ENCODE assay signal across 14 cellular contexts in genomic region chr3:185502987-185503386, GRCh38. TPM values are rescaled to one million over a fixed set of nuclear protein-coding genes. Genes with fewer than 3 reads are reported as not detected.
A peak's percentile ranks its signal among the peaks of the same experiment; 100 is the strongest.
DNase-seq lines count a peak whose midpoint lies in the region; ATAC-seq and TF ChIP-seq lines count a peak whose summit lies in the region.
"Had no signal": no experiment of that assay in that cellular context is flagged by ENCODE, and none has a peak within 500 bp of the region (broad histone marks: within the 10 kb centered on the region; RNA-seq: fewer than 3 reads in every experiment).

No MANE protein-coding gene starts in this region.

- H2AK5ac ChIP-seq in neuronal stem cell (ENCODE audit: low read depth, low read length), result no peak overlapping the region

- no peak overlapping the region for H4K8ac ChIP-seq in neuronal stem cell (ENCODE audit: low read depth, low read length)

- H3K4me1 ChIP-seq in Peyer's patch (peaks cover 0 to 7% (median 2%) of the 10 kb centered on the region in 4 donors), heart left ventricle (peaks cover 0 to 21% (median 3%) of the 10 kb centered on the region in 12 donors), neuronal stem cell (ENCODE audit: control insufficient read depth in 2 of 2, insufficient read depth in 1 of 2, low read depth in 1 of 2, low read length in 2 of 2) (no peaks in the 10 kb centered on the region)

- H2BK5ac ChIP-seq in neuronal stem cell (ENCODE audit: low read length), result no peak overlapping the region

- peak overlapping the region in 2 of 4 donors; percentile 63 to 89 for H3K27ac ChIP-seq in Peyer's patch
- H3K27ac ChIP-seq in heart left ventricle, result peak overlapping the region in 9 of 12 donors; percentile 13 to 84 (median 60)
- H3K27ac ChIP-seq in neuronal stem cell (replicated peaks; ENCODE audit: low read length), result no peak overlapping the region
- H3K27ac ChIP-seq: C4-2B, RWPE1 had no signal

- H3K18ac ChIP-seq in neuronal stem cell (ENCODE audit: low read length), result no peak overlapping the region

- H2BK120ac ChIP-seq in neuronal stem cell (ENCODE audit: low read depth, low read length), result no peak overlapping the region

- H2BK15ac ChIP-seq in neuronal stem cell (ENCODE audit: low read length), result no peak overlapping the region

- no peak overlapping the region for H4K91ac ChIP-seq in neuronal stem cell (ENCODE audit: low read depth, low read length, poor library complexity)

- H3K36me3 ChIP-seq in Peyer's patch (no peaks in the 10 kb centered on the region), heart left ventricle (no peaks in the 10 kb centered on the region), neuronal stem cell (replicated peaks in 1 of 2; ENCODE audit: control insufficient read depth in 2 of 2, insufficient read depth in 2 of 2, low read length in 2 of 2) (no peaks in the 10 kb centered on the region)

- H3K9ac ChIP-seq in neuronal stem cell (ENCODE audit: low read depth, low read length, poor library complexity), result no peak overlapping the region

- H2AFZ ChIP-seq in neuronal stem cell (ENCODE audit: low read length), result peak overlapping the region; percentile 26

- DNase-seq in GM12864 (ENCODE audit: low read depth), result no peak
- peak in 2 of 3 donors; percentile 61 to 69 for DNase-seq in Peyer's patch
- DNase-seq in heart left ventricle, result peak in 4 of 5 donors; percentile 42 to 75 (median 58)
- no peak for DNase-seq in neuronal stem cell (ENCODE audit: low spot score)
- DNase-seq in activated gamma-delta T cell treated with Interleukin-2 at 50 U/mL for 16 hours, result no peak
- DNase-seq in SHP77 treated with DMSO at 0.1 percent for 48 hours (lab: John Stamatoyannopoulos, UW), result no peak
- DNase-seq: DMS153, H9, NCI-H187, NCI-H446 treated with DMSO at 0.1 percent for 48 hours had no signal

- no peak for TF ChIP-seq POLR2A in Peyer's patch (IDR thresholded peaks at IDR 0.05)
- no peak for TF ChIP-seq POLR2A in heart left ventricle (IDR thresholded peaks at IDR 0.05)

- ATAC-seq in heart left ventricle (peak in 3 of 4 donors; percentile 3 to 46 (median 22)), GM18868 (IDR thresholded peaks at IDR 0.05; ENCODE audit: unreplicated experiment) (no peak)

- H3K27me3 ChIP-seq in Peyer's patch (no peaks in the 10 kb centered on the region), heart left ventricle (no peaks in the 10 kb centered on the region), neuronal stem cell (ENCODE audit: control insufficient read depth in 3 of 3, insufficient read depth in 3 of 3, low read depth in 1 of 3, low read length in 3 of 3) (peaks cover 0 to 8% (median 2%) of the 10 kb centered on the region in 3 experiments)

- intact Hi-C loops in heart left ventricle (cut with DNase I), result no loop called here

- H3K79me1 ChIP-seq in neuronal stem cell (ENCODE audit: low read depth, low read length), result no peaks in the 10 kb centered on the region

- H3K23ac ChIP-seq in neuronal stem cell (ENCODE audit: low read depth, low read length, poor library complexity), result no peak overlapping the region

- H3K4me2 ChIP-seq in neuronal stem cell (ENCODE audit: insufficient read depth, low read length, poor library complexity, severe bottlenecking), result no peak overlapping the region

- H3K9me3 ChIP-seq in Peyer's patch (no peaks in the 10 kb centered on the region), heart left ventricle (no peaks in the 10 kb centered on the region), neuronal stem cell (replicated peaks in 1 of 2; ENCODE audit: control insufficient read depth in 2 of 2, insufficient read depth in 1 of 2, low read depth in 1 of 2, low read length in 2 of 2) (no peaks in the 10 kb centered on the region)

- TF ChIP-seq CTCF in GM12864 (IDR thresholded peaks at IDR 0.05; ENCODE audit: low read depth, low read length, missing control alignments) (peak; percentile 4), Peyer's patch (IDR thresholded peaks at IDR 0.05) (no peak), heart left ventricle (IDR thresholded peaks at IDR 0.05) (no peak)

- no peak overlapping the region for H2BK12ac ChIP-seq in neuronal stem cell (ENCODE audit: low read length)

- no peak overlapping the region for H3K14ac ChIP-seq in neuronal stem cell (ENCODE audit: low read length)

- no peak overlapping the region for H3K4ac ChIP-seq in neuronal stem cell (ENCODE audit: low read length)

- H3K4me3 ChIP-seq in GM12864 (ENCODE audit: low read depth, low read length) (no peak overlapping the region), Peyer's patch (no peak overlapping the region), heart left ventricle (no peak overlapping the region), neuronal stem cell (ENCODE audit: low read length in 2 of 2) (peak overlapping the region in 1 of 2 donors; percentile 27)

- WGBS in heart left ventricle, 4 donors, result 22 to 40% (median 34%) methylated on average over 3 of the region's 3 CpGs
- WGBS in neuronal stem cell (ENCODE audit: extremely low coverage in 2 of 2, insufficient read length in 2 of 2, insufficient replicate concordance in 1 of 2), 2 donors, result no CpG with 5 or more reads among the region's 3 CpGs

RNA-seq across cellular contexts. Expression of gene TMEM41A, which starts 4.2 kb away (rescaled TPM):
- total RNA-seq in Peyer's patch, result 100 to 1,000 TPM in 2 of 4 donors, 10 to 100 TPM in 2; 19.8 to 114 (median 90.1) TPM
- total RNA-seq in heart left ventricle, result 10 to 100 TPM; 10.1 to 13.5 (median 10.8) TPM
- 10 to 100 TPM in 1 of 2 donors, 1 to 10 TPM in 1; 6.7 to 13.5 TPM for polyA plus RNA-seq in heart left ventricle
- polyA plus RNA-seq in neuronal stem cell (2013, experiment 1 of 2), result 10.9 TPM
- polyA plus RNA-seq in neuronal stem cell (2013, experiment 2 of 2), result 11.6 TPM

RNA-seq across cellular contexts. Expression of gene LIPH, which starts 49.4 kb away (rescaled TPM):
- 10 to 100 TPM in 3 of 4 donors, 1 to 10 TPM in 1; 5.8 to 27.5 (median 22.1) TPM for total RNA-seq in Peyer's patch
- total RNA-seq in heart left ventricle, result 1 to 10 TPM in 1 of 9 donors, under 1 TPM in 8; 0.09 to 1.4 (median 0.48) TPM
- polyA plus RNA-seq in heart left ventricle, result under 1 TPM; 0.04 to 0.08 TPM
- not detected for polyA plus RNA-seq in neuronal stem cell (2013, experiment 1 of 2)
- polyA plus RNA-seq in neuronal stem cell (2013, experiment 2 of 2), result 0.03 TPM
- total RNA-seq: SK-MEL-5 had no signal

Comparison
In these comparisons a context has a peak if more than half of its experiments do, and no peak if none do; other contexts are left out.
1. DNase-seq: peak in Peyer's patch (2 of 3) and heart left ventricle (4 of 5); none in GM12864 (single experiment), neuronal stem cell (single experiment), activated gamma-delta T cell treated with Interleukin-2 at 50 U/mL for 16 hours (single experiment) and SHP77 treated with DMSO at 0.1 percent for 48 hours (single experiment).